Comparison of ENCODE assay signal across 1 cellular context in genomic region chr17:50535407-50535806, GRCh38.
TF ChIP-seq lines count a peak whose summit lies in the region.

No MANE protein-coding gene starts in this region.

TF ChIP-seq in IMR-90, 13 proteins besides CTCF, POLR2A, EP300 and RAD21:
- TF ChIP-seq RCOR1 (IDR thresholded peaks at IDR 0.05; ENCODE audit: insufficient replicate concordance, low read length) (no peak), MAZ (IDR thresholded peaks at IDR 0.05; ENCODE audit: borderline replicate concordance, low read depth, low read length) (no peak), FOS (IDR thresholded peaks at IDR 0.05; ENCODE audit: low read depth, low read length) (no peak), NFE2L2 (IDR thresholded peaks at IDR 0.05; ENCODE audit: low read depth, low read length) (no peak)
- TF ChIP-seq, protein P1, sequence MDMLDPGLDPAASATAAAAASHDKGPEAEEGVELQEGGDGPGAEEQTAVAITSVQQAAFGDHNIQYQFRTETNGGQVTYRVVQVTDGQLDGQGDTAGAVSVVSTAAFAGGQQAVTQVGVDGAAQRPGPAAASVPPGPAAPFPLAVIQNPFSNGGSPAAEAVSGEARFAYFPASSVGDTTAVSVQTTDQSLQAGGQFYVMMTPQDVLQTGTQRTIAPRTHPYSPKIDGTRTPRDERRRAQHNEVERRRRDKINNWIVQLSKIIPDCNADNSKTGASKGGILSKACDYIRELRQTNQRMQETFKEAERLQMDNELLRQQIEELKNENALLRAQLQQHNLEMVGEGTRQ (IDR thresholded peaks at IDR 0.05; ENCODE audit: low read depth, low read length): no peak
- TF ChIP-seq, protein P2, sequence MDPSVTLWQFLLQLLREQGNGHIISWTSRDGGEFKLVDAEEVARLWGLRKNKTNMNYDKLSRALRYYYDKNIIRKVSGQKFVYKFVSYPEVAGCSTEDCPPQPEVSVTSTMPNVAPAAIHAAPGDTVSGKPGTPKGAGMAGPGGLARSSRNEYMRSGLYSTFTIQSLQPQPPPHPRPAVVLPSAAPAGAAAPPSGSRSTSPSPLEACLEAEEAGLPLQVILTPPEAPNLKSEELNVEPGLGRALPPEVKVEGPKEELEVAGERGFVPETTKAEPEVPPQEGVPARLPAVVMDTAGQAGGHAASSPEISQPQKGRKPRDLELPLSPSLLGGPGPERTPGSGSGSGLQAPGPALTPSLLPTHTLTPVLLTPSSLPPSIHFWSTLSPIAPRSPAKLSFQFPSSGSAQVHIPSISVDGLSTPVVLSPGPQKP (IDR thresholded peaks at IDR 0.05; ENCODE audit: borderline replicate concordance, low read depth, low read length): no peak
TF ChIP-seq in IMR-90: peak in this region for 0.
